ENCODE assay signal across 2 cellular contexts in the genomic region with DNA sequence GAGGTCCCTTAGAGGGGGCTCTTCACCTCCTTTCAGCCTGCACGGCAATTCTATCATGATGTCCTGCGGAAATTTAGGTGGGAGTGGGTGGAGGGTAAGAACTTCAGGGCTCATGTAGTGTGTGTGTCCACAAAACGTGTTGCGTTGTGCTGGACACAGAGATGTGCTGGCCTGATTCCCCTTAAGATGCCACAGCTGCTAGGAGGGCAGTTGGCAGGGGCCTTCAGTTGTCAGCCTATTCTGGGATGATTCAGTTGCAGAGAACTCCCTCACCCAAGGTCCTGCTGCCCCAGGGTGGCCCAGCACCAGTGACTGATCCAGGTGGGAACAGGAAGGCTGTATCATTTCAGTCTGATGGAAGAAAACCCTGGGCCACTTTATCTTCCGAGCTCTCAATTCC.
TF ChIP-seq lines count a peak whose summit lies in the region.

No MANE protein-coding gene starts in this region.

TF ChIP-seq in A549, 52 proteins besides CTCF, POLR2A, EP300 and RAD21 (continued from another document):
- TF ChIP-seq, protein P1, sequence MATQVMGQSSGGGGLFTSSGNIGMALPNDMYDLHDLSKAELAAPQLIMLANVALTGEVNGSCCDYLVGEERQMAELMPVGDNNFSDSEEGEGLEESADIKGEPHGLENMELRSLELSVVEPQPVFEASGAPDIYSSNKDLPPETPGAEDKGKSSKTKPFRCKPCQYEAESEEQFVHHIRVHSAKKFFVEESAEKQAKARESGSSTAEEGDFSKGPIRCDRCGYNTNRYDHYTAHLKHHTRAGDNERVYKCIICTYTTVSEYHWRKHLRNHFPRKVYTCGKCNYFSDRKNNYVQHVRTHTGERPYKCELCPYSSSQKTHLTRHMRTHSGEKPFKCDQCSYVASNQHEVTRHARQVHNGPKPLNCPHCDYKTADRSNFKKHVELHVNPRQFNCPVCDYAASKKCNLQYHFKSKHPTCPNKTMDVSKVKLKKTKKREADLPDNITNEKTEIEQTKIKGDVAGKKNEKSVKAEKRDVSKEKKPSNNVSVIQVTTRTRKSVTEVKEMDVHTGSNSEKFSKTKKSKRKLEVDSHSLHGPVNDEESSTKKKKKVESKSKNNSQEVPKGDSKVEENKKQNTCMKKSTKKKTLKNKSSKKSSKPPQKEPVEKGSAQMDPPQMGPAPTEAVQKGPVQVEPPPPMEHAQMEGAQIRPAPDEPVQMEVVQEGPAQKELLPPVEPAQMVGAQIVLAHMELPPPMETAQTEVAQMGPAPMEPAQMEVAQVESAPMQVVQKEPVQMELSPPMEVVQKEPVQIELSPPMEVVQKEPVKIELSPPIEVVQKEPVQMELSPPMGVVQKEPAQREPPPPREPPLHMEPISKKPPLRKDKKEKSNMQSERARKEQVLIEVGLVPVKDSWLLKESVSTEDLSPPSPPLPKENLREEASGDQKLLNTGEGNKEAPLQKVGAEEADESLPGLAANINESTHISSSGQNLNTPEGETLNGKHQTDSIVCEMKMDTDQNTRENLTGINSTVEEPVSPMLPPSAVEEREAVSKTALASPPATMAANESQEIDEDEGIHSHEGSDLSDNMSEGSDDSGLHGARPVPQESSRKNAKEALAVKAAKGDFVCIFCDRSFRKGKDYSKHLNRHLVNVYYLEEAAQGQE (IDR thresholded peaks at IDR 0.05) = no peak
- TF ChIP-seq NR3C1 (IDR thresholded peaks at IDR 0.05) (no peak), FOSL2 (IDR thresholded peaks at IDR 0.05) (no peak), FOSL2 (CRISPR knock-in tag; IDR thresholded peaks at IDR 0.05) (0 out of 2 replicates have a peak, but pooled peaks have one; percentile 4), TP53 (CRISPR knock-in tag; IDR thresholded peaks at IDR 0.05) (peak; percentile 79; the same call in 1 of the 2 replicates), ZSCAN20 (CRISPR knock-in tag; IDR thresholded peaks at IDR 0.05) (no peak)

TF ChIP-seq in GM23338, 12 proteins besides CTCF, POLR2A, EP300 and RAD21 (continued from another document):
- TF ChIP-seq, protein P2, sequence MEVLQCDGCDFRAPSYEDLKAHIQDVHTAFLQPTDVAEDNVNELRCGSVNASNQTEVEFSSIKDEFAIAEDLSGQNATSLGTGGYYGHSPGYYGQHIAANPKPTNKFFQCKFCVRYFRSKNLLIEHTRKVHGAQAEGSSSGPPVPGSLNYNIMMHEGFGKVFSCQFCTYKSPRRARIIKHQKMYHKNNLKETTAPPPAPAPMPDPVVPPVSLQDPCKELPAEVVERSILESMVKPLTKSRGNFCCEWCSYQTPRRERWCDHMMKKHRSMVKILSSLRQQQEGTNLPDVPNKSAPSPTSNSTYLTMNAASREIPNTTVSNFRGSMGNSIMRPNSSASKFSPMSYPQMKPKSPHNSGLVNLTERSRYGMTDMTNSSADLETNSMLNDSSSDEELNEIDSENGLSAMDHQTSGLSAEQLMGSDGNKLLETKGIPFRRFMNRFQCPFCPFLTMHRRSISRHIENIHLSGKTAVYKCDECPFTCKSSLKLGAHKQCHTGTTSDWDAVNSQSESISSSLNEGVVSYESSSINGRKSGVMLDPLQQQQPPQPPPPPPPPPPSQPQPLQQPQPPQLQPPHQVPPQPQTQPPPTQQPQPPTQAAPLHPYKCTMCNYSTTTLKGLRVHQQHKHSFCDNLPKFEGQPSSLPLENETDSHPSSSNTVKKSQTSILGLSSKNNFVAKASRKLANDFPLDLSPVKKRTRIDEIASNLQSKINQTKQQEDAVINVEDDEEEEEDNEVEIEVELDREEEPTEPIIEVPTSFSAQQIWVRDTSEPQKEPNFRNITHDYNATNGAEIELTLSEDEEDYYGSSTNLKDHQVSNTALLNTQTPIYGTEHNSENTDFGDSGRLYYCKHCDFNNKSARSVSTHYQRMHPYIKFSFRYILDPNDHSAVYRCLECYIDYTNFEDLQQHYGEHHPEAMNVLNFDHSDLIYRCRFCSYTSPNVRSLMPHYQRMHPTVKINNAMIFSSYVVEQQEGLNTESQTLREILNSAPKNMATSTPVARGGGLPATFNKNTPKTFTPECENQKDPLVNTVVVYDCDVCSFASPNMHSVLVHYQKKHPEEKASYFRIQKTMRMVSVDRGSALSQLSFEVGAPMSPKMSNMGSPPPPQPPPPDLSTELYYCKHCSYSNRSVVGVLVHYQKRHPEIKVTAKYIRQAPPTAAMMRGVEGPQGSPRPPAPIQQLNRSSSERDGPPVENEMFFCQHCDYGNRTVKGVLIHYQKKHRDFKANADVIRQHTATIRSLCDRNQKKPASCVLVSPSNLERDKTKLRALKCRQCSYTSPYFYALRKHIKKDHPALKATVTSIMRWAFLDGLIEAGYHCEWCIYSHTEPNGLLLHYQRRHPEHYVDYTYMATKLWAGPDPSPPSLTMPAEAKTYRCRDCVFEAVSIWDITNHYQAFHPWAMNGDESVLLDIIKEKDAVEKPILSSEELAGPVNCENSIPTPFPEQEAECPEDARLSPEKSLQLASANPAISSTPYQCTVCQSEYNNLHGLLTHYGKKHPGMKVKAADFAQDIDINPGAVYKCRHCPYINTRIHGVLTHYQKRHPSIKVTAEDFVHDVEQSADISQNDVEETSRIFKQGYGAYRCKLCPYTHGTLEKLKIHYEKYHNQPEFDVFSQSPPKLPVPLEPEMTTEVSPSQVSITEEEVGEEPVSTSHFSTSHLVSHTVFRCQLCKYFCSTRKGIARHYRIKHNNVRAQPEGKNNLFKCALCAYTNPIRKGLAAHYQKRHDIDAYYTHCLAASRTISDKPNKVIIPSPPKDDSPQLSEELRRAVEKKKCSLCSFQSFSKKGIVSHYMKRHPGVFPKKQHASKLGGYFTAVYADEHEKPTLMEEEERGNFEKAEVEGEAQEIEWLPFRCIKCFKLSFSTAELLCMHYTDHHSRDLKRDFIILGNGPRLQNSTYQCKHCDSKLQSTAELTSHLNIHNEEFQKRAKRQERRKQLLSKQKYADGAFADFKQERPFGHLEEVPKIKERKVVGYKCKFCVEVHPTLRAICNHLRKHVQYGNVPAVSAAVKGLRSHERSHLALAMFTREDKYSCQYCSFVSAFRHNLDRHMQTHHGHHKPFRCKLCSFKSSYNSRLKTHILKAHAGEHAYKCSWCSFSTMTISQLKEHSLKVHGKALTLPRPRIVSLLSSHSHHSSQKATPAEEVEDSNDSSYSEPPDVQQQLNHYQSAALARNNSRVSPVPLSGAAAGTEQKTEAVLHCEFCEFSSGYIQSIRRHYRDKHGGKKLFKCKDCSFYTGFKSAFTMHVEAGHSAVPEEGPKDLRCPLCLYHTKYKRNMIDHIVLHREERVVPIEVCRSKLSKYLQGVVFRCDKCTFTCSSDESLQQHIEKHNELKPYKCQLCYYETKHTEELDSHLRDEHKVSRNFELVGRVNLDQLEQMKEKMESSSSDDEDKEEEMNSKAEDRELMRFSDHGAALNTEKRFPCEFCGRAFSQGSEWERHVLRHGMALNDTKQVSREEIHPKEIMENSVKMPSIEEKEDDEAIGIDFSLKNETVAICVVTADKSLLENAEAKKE (CRISPR knock-in tag; IDR thresholded peaks at IDR 0.05) = no peak
- TF ChIP-seq ZNF331 (CRISPR knock-in tag; IDR thresholded peaks at IDR 0.05; ENCODE audit: low read depth) (no peak), NANOG (IDR thresholded peaks at IDR 0.05; ENCODE audit: borderline replicate concordance) (no peak)
